ENCODE assay signal across 9 cellular contexts in genomic region chr12:95547522-95548055, GRCh38. TPM values are rescaled to one million over a fixed set of nuclear protein-coding genes. Genes with fewer than 3 reads are reported as not detected.
DNase-seq lines count a peak whose midpoint lies in the region; ATAC-seq, FAIRE-seq and TF ChIP-seq lines count a peak whose summit lies in the region.
"Had no signal": no experiment of that assay in that cellular context is flagged by ENCODE, and none has a peak within 500 bp of the region (broad histone marks: within the 10 kb centered on the region; RNA-seq: fewer than 3 reads in every experiment).

No MANE protein-coding gene starts in this region.

- TF ChIP-seq CTCF in breast epithelium (IDR thresholded peaks at IDR 0.05), result no peak
- no peak for TF ChIP-seq CTCF in MCF 10A (IDR thresholded peaks at IDR 0.05; ENCODE audit: unreplicated experiment)
- TF ChIP-seq CTCF in cardiac fibroblast (IDR thresholded peaks at IDR 0.05; ENCODE audit: low read depth, low read length), result no peak
- TF ChIP-seq CTCF in lower lobe of right lung (IDR thresholded peaks at IDR 0.05), result no peak

- H3K4me3 ChIP-seq in breast epithelium, result peak overlapping the region; percentile 87 to 93 (median 89)
- H3K4me3 ChIP-seq in cardiac fibroblast (replicated peaks in 1 of 2; ENCODE audit: low read depth in 2 of 2, low read length in 2 of 2), result peak overlapping the region in 1 of 2 donors; percentile 49
- peak overlapping the region; percentile 71 for H3K4me3 ChIP-seq in lower lobe of right lung
- peak overlapping the region; percentile 77 for H3K4me3 ChIP-seq in urinary bladder (ENCODE audit: low read depth, low read length)

- 31% methylated on average over 9 of the region's 9 CpGs for WGBS in urinary bladder

- H3K36me3 ChIP-seq in breast epithelium (no peaks in the 10 kb centered on the region), lower lobe of right lung (no peaks in the 10 kb centered on the region), urinary bladder (ENCODE audit: insufficient read depth) (no peaks in the 10 kb centered on the region)

- BruUV-seq in MCF 10A (replicated peaks; lab: Mats Ljungman, UMichigan), result no TSS peak

- ATAC-seq in lower lobe of right lung, result peak; percentile 75 to 77

- H3K9me3 ChIP-seq in breast epithelium, result no peaks in the 10 kb centered on the region
- H3K9me3 ChIP-seq in lower lobe of right lung, result peaks cover 7% of the 10 kb centered on the region

- no peak overlapping the region for H3K27ac Mint-ChIP-seq in MCF 10A (ENCODE audit: low read depth, unreplicated experiment)

- H3K4me1 ChIP-seq in breast epithelium, result no peaks in the 10 kb centered on the region
- H3K4me1 ChIP-seq in lower lobe of right lung, result peaks cover 14% of the 10 kb centered on the region
- H3K4me1 ChIP-seq in urinary bladder (ENCODE audit: insufficient read depth), result no peaks in the 10 kb centered on the region

- H3K4me1 Mint-ChIP-seq in MCF 10A (ENCODE audit: insufficient read depth, unreplicated experiment), result no peaks in the 10 kb centered on the region

- CTCF ChIA-PET in MCF 10A (lab: Yijun Ruan, JAX), result interaction anchor here (1.1 to 2.0 kb wide), 3 partner anchors 11 to 27 kb away, joined by 4 to 7 read pairs (median 5); no protein-coding TSS in a partner anchor

- intact Hi-C loops in breast epithelium (cut with DNase I; ENCODE audit: low total_unique reads), result no loop called here
- intact Hi-C loops in MCF 10A (cut with micrococcal nuclease), result no loop called here
- intact Hi-C loops in lower lobe of right lung (cut with DNase I), result no loop called here

- H3K27ac ChIP-seq in breast epithelium, result peak overlapping the region; percentile 84 to 90
- H3K27ac ChIP-seq in lower lobe of right lung, result peak overlapping the region; percentile 86
- peak overlapping the region; percentile 38 for H3K27ac ChIP-seq in urinary bladder (ENCODE audit: low read depth)
- H3K27ac ChIP-seq: VCaP had no signal

- H3K36me3 Mint-ChIP-seq in MCF 10A (ENCODE audit: insufficient read depth, unreplicated experiment), result no peaks in the 10 kb centered on the region

- TF ChIP-seq POLR2A in breast epithelium (IDR thresholded peaks at IDR 0.05), result no peak

- H3K27me3 ChIP-seq in breast epithelium (no peaks in the 10 kb centered on the region), lower lobe of right lung (ENCODE audit: low read depth) (peaks cover 9% of the 10 kb centered on the region)

- no peak for FAIRE-seq in GM19239 (lab: Jason Lieb, UNC)

- H3K27me3 Mint-ChIP-seq in MCF 10A (ENCODE audit: insufficient read depth, unreplicated experiment), result no peaks in the 10 kb centered on the region

- H3K4me3 Mint-ChIP-seq in MCF 10A (ENCODE audit: unreplicated experiment), result no peak overlapping the region

- DNase-seq in breast epithelium (ENCODE audit: low spot score in 2 of 2), result peak in 1 of 2 donors; percentile 32
- no peak for DNase-seq in MCF 10A (ENCODE audit: unreplicated experiment)
- peak; percentile 22 to 24 for DNase-seq in cardiac fibroblast (ENCODE audit: low read depth in 2 of 2)
- DNase-seq in lower lobe of right lung, result no peak
- no peak for DNase-seq in SW480 (ENCODE audit: low spot score)
- no peak for DNase-seq in GM19239 (ENCODE audit: insufficient read length, low spot score)
- no peak for DNase-seq in GM19240 (ENCODE audit: insufficient read length, low spot score)

- POLR2A ChIA-PET in MCF 10A (lab: Yijun Ruan, JAX), result interaction anchor here (0.6 kb wide), 1 partner anchor 451 kb away, joined by 3 read pairs; no protein-coding TSS in a partner anchor

- H3K9me3 Mint-ChIP-seq in MCF 10A (ENCODE audit: unreplicated experiment), result no peaks in the 10 kb centered on the region

RNA-seq across cellular contexts. Expression of gene USP44, which starts 3.7 kb away (rescaled TPM):
- total RNA-seq in breast epithelium (1 to 10 TPM; 3.7 to 8.2 (median 3.9) TPM), MCF 10A (2022) (not detected in 2 replicates), lower lobe of right lung (17.8 TPM), urinary bladder (0.42 TPM)
- polyA plus RNA-seq in urinary bladder, result 0.44 TPM

Comparison
In these comparisons a context has a peak if more than half of its experiments do, and no peak if none do; other contexts are left out.
1. DNase-seq: peak in cardiac fibroblast (2 of 2); none in MCF 10A (single experiment), lower lobe of right lung (single experiment), SW480 (single experiment), GM19239 (single experiment) and GM19240 (single experiment).
2. Peak in every context shown above with its lines, with median percentiles within 50 percentile points of each other: H3K27ac ChIP-seq.